In genomic region chr7:137898839-137899681, GRCh38 we compare ENCODE assay signal across 8 cellular contexts. TPM values are rescaled to one million over a fixed set of nuclear protein-coding genes. Genes with fewer than 3 reads are reported as not detected.
DNase-seq lines count a peak whose midpoint lies in the region; TF ChIP-seq lines count a peak whose summit lies in the region.

No MANE protein-coding gene starts in this region.

- no peak overlapping the region for H3K14ac ChIP-seq in trophoblast cell (ENCODE audit: low read length)

- no peak overlapping the region for H4K8ac ChIP-seq in trophoblast cell (ENCODE audit: low read depth, low read length)

- no peak overlapping the region for H4K91ac ChIP-seq in trophoblast cell (ENCODE audit: low read depth, low read length)

- H2BK12ac ChIP-seq in trophoblast cell (ENCODE audit: low read length): no peak overlapping the region

- H3K79me2 ChIP-seq in Loucy (ENCODE audit: insufficient read depth, low read length): no peaks in the 10 kb centered on the region
- no peaks in the 10 kb centered on the region for H3K79me2 ChIP-seq in trophoblast cell (ENCODE audit: control insufficient read depth, insufficient read depth, low read length, poor library complexity)

- intact Hi-C loops in head of caudate nucleus (cut with DNase I): loop anchor here (5.0 to 10.0 kb wide), 2 partner anchors 64 to 242 kb away; no protein-coding TSS in a partner anchor
- intact Hi-C loops in thyroid gland (cut with DNase I): loop anchor here (5.0 kb wide), 1 partner anchor 242 kb away; no protein-coding TSS in a partner anchor

- no peak overlapping the region for H3K18ac ChIP-seq in trophoblast cell (ENCODE audit: low read length)

- DNase-seq in GDM1 (lab: John Stamatoyannopoulos, UW) (peak; percentile 77), HAP-1 (ENCODE audit: low spot score in 2 of 2) (peak; percentile 57 to 89), SK-N-DZ (ENCODE audit: low spot score) (peak; percentile 75), head of caudate nucleus (peak; percentile 74 to 95 (median 88)), trophoblast cell (peak; percentile 59 to 79), thyroid gland (peak; percentile 80 to 85)
- peak; percentile 79 for DNase-seq in activated naive CD4-positive, alpha-beta T cell treated with Interleukin-2 at 50 U/mL for 16 hours

- H4K12ac ChIP-seq in trophoblast cell (ENCODE audit: low read depth, low read length): no peak overlapping the region

- H3K4me2 ChIP-seq in Loucy (ENCODE audit: low read depth, low read length, poor library complexity, severe bottlenecking): peak overlapping the region; percentile 94
- H3K4me2 ChIP-seq in trophoblast cell (ENCODE audit: low read length): no peak overlapping the region

- H3K36me3 ChIP-seq in HAP-1 (replicated peaks): peaks cover 32% of the 10 kb centered on the region
- H3K36me3 ChIP-seq in Loucy (ENCODE audit: insufficient read depth, low read length): peaks cover 65% of the 10 kb centered on the region
- peaks cover 37 to 57% of the 10 kb centered on the region in 2 experiments for H3K36me3 ChIP-seq in trophoblast cell (ENCODE audit: control insufficient read depth in 1 of 2, insufficient read depth in 2 of 2, low read length in 2 of 2)
- H3K36me3 ChIP-seq in thyroid gland: peaks cover 43% of the 10 kb centered on the region in 2 donors

- H3K9me3 ChIP-seq in HAP-1 (no peaks in the 10 kb centered on the region), Loucy (ENCODE audit: insufficient read depth, low read depth, low read length) (no peaks in the 10 kb centered on the region), trophoblast cell (ENCODE audit: insufficient read depth, low read depth, low read length) (no peaks in the 10 kb centered on the region), thyroid gland (no peaks in the 10 kb centered on the region)

- H3K4me1 ChIP-seq in HAP-1 (no peaks in the 10 kb centered on the region), Loucy (ENCODE audit: insufficient read depth, low read length, poor library complexity, severe bottlenecking) (peaks cover 12% of the 10 kb centered on the region), trophoblast cell (ENCODE audit: control insufficient read depth in 1 of 2, insufficient read depth in 2 of 2, low read length in 2 of 2) (peaks cover 0 to 2% of the 10 kb centered on the region in 2 experiments), thyroid gland (peaks cover 7 to 17% of the 10 kb centered on the region in 2 donors)

- H3K4ac ChIP-seq in trophoblast cell (ENCODE audit: low read depth, low read length): no peak overlapping the region

- H3K9ac ChIP-seq in Loucy (ENCODE audit: low read depth, low read length, poor library complexity, severe bottlenecking) (peak overlapping the region; percentile 65), trophoblast cell (ENCODE audit: low read length) (no peak overlapping the region)

- peak overlapping the region; percentile 94 for H2AFZ ChIP-seq in Loucy (ENCODE audit: low read length)
- H2AFZ ChIP-seq in trophoblast cell (ENCODE audit: insufficient read depth, low read length, poor library complexity): no peak overlapping the region

- no peak overlapping the region for H2AK5ac ChIP-seq in trophoblast cell (ENCODE audit: low read length)

- no peaks in the 10 kb centered on the region for H3F3A ChIP-seq in Loucy (ENCODE audit: low read depth)

- H3K23ac ChIP-seq in trophoblast cell (ENCODE audit: low read length): no peak overlapping the region

- H3K4me3 ChIP-seq in HAP-1 (no peak overlapping the region), Loucy (ENCODE audit: low read length, poor library complexity, severe bottlenecking) (peak overlapping the region; percentile 75), trophoblast cell (ENCODE audit: low read depth, low read length) (no peak overlapping the region), thyroid gland (replicated peaks in 1 of 3) (no peak overlapping the region)

- in situ Hi-C loops in HAP-1 (cut with MboI; ENCODE audit: low sequenced_read_pairs): loop anchor here (5.0 kb wide), 2 partner anchors 242 to 292 kb away; no protein-coding TSS in a partner anchor

- H3K27me3 ChIP-seq in HAP-1 (ENCODE audit: low read depth) (no peaks in the 10 kb centered on the region), Loucy (ENCODE audit: insufficient read depth, low read length, poor library complexity, severe bottlenecking) (no peaks in the 10 kb centered on the region), trophoblast cell (ENCODE audit: insufficient read depth, low read length) (no peaks in the 10 kb centered on the region), thyroid gland (no peaks in the 10 kb centered on the region)

- H3K27ac ChIP-seq in trophoblast cell (ENCODE audit: low read depth, low read length) (no peak overlapping the region), thyroid gland (peak overlapping the region in 2 of 3 donors; percentile 28 to 71)

- no peaks in the 10 kb centered on the region for H3K79me1 ChIP-seq in trophoblast cell (ENCODE audit: low read length)

- peak; percentile 90 for TF ChIP-seq CTCF in Loucy (conservative IDR thresholded peaks at IDR 0.05; ENCODE audit: low read length)
- TF ChIP-seq CTCF in thyroid gland (IDR thresholded peaks at IDR 0.05): peak; percentile 72 to 95 (median 91)

- no peak overlapping the region for H2BK120ac ChIP-seq in trophoblast cell (ENCODE audit: insufficient read depth, low read length, poor library complexity)

- H4K20me1 ChIP-seq in Loucy (ENCODE audit: insufficient read depth, low read length, poor library complexity, severe bottlenecking): no peaks in the 10 kb centered on the region

- H2BK5ac ChIP-seq in trophoblast cell (ENCODE audit: low read depth, low read length, poor library complexity): no peak overlapping the region

- H3K9me2 ChIP-seq in Loucy (replicated peaks; ENCODE audit: low read depth, low read length): no peaks in the 10 kb centered on the region

- no peak for TF ChIP-seq POLR2A in thyroid gland (IDR thresholded peaks at IDR 0.05)

- no CpG with 5 or more reads among the region's 14 CpGs for WGBS in trophoblast cell (ENCODE audit: extremely low coverage, insufficient coverage, insufficient read length)
- WGBS in thyroid gland, 2 donors: 15 to 24% methylated on average over 13 of the region's 14 CpGs

RNA-seq across cellular contexts. Expression of gene DGKI, which starts 52.3 kb away (rescaled TPM):
- 7.1 and 8.4 TPM in 2 replicates for polyA plus RNA-seq in SK-N-DZ (2014; cell fraction: cytosol; rRNA removed)
- polyA plus RNA-seq in SK-N-DZ (2014; cell fraction: nucleus; rRNA removed): 9.7 and 13.1 TPM in 2 replicates
- 0.99 and 1.2 TPM in 2 replicates for polyA plus RNA-seq in trophoblast cell (2013)
- total RNA-seq in thyroid gland: 10 to 100 TPM; 45.1 to 71.0 (median 48.7) TPM
